11 cellular contexts compared by ENCODE assay signal in genomic region chr10:71878327-71879034, GRCh38. TPM values are rescaled to one million over a fixed set of nuclear protein-coding genes. Genes with fewer than 3 reads are reported as not detected.
DNase-seq lines count a peak whose midpoint lies in the region; ATAC-seq, FAIRE-seq and TF ChIP-seq lines count a peak whose summit lies in the region.
"Had no signal": no experiment of that assay in that cellular context is flagged by ENCODE, and none has a peak within 500 bp of the region (broad histone marks: within the 10 kb centered on the region; RNA-seq: fewer than 3 reads in every experiment).

No MANE protein-coding gene starts in this region.

- peak overlapping the region; percentile 31 for H3K4me3 Mint-ChIP-seq in T-helper 17 cell
- H3K4me3 Mint-ChIP-seq in activated T-helper 2 cell treated with anti-CD3 and anti-CD28 coated beads, Interferon-gamma antibody, Interleukin-2, Interleukin-4, amounts not matched to agents 10 μg/mL and 5 μg/mL and 100 μg/mL, durations not matched to agents 14 hours and 24 hours and 36 hours (ENCODE audit: low read depth) = no peak overlapping the region

- H3K36me3 ChIP-seq in BLaER1 treated with 17β-estradiol and CSF1 and Interleukin-3, amounts not matched to agents 10 nM and 100 nM = no peaks in the 10 kb centered on the region
- H3K36me3 ChIP-seq in gastroesophageal sphincter = no peaks in the 10 kb centered on the region
- H3K36me3 ChIP-seq: suprapubic skin had no signal

- no peaks in the 10 kb centered on the region for H3K27me3 Mint-ChIP-seq in T-helper 17 cell
- no peaks in the 10 kb centered on the region for H3K27me3 Mint-ChIP-seq in activated T-helper 2 cell treated with anti-CD3 and anti-CD28 coated beads, Interferon-gamma antibody, Interleukin-2, Interleukin-4, amounts not matched to agents 10 μg/mL and 5 μg/mL and 100 μg/mL, durations not matched to agents 14 hours and 24 hours and 36 hours (ENCODE audit: low read depth)

- H3K9ac ChIP-seq in BLaER1 treated with 17β-estradiol and CSF1 and Interleukin-3, amounts not matched to agents 10 nM and 100 nM = peak overlapping the region; percentile 43 to 78 (median 71); a peak in 20 of 22 replicates

- no peak overlapping the region; a peak in 3 of 20 replicates for H3K4me3 ChIP-seq in BLaER1 treated with 17β-estradiol and CSF1 and Interleukin-3, amounts not matched to agents 10 nM and 100 nM
- H3K4me3 ChIP-seq in gastroesophageal sphincter = no peak overlapping the region
- H3K4me3 ChIP-seq: skin epidermis, suprapubic skin had no signal

- no peaks in the 10 kb centered on the region for H3K27me3 ChIP-seq in BLaER1 treated with 17β-estradiol and CSF1 and Interleukin-3, amounts not matched to agents 10 nM and 100 nM
- H3K27me3 ChIP-seq in gastroesophageal sphincter = no peaks in the 10 kb centered on the region
- H3K27me3 ChIP-seq: suprapubic skin had no signal

- H3K9me3 ChIP-seq in BLaER1 treated with 17β-estradiol and CSF1 and Interleukin-3, amounts not matched to agents 10 nM and 100 nM (replicated peaks in 1 of 11) = peaks cover 0 to 11% (median 6%) of the 10 kb centered on the region in 11 experiments; a peak in 12 of 22 replicates
- H3K9me3 ChIP-seq in T-helper 17 cell (ENCODE audit: control insufficient read depth, low read length, poor library complexity, severe bottlenecking) (no peaks in the 10 kb centered on the region), gastroesophageal sphincter (no peaks in the 10 kb centered on the region)
- H3K9me3 ChIP-seq: suprapubic skin had no signal

- no peaks in the 10 kb centered on the region for H3K36me3 Mint-ChIP-seq in T-helper 17 cell (ENCODE audit: low read depth)
- H3K36me3 Mint-ChIP-seq in activated T-helper 2 cell treated with anti-CD3 and anti-CD28 coated beads, Interferon-gamma antibody, Interleukin-2, Interleukin-4, amounts not matched to agents 10 μg/mL and 5 μg/mL and 100 μg/mL, durations not matched to agents 14 hours and 24 hours and 36 hours (ENCODE audit: low read depth) = no peaks in the 10 kb centered on the region

- no peaks in the 10 kb centered on the region for H3K9me3 Mint-ChIP-seq in activated T-helper 2 cell treated with anti-CD3 and anti-CD28 coated beads, Interferon-gamma antibody, Interleukin-2, Interleukin-4, amounts not matched to agents 10 μg/mL and 5 μg/mL and 100 μg/mL, durations not matched to agents 14 hours and 24 hours and 36 hours

- DNase-seq in T-helper 17 cell (no peak), iPS-NIHi7 (ENCODE audit: extremely low spot score) (peak; percentile 38), cerebellar nuclear complex (lab: John Stamatoyannopoulos, UW) (no peak), H54 (ENCODE audit: insufficient read length, low spot score) (no peak)
- DNase-seq in activated T-helper 2 cell treated with anti-CD3 and anti-CD28 coated beads, Interferon-gamma antibody, Interleukin-2, Interleukin-4, amounts not matched to agents 10 μg/mL and 5 μg/mL and 100 μg/mL, durations not matched to agents 14 hours and 24 hours and 36 hours (ENCODE audit: low spot score) = no peak
- DNase-seq: left cardiac atrium had no signal

- peaks cover 11% of the 10 kb centered on the region for H3K4me1 Mint-ChIP-seq in T-helper 17 cell
- H3K4me1 Mint-ChIP-seq in activated T-helper 2 cell treated with anti-CD3 and anti-CD28 coated beads, Interferon-gamma antibody, Interleukin-2, Interleukin-4, amounts not matched to agents 10 μg/mL and 5 μg/mL and 100 μg/mL, durations not matched to agents 14 hours and 24 hours and 36 hours (ENCODE audit: low read depth) = peaks cover 11% of the 10 kb centered on the region

- ATAC-seq in HG03354 (IDR thresholded peaks at IDR 0.05; ENCODE audit: poor library complexity, severe bottlenecking, unreplicated experiment) (peak; percentile 46), T-helper 17 cell (peak; percentile 70), gastroesophageal sphincter (no peak)

- H3K27ac ChIP-seq in BLaER1 treated with 17β-estradiol and CSF1 and Interleukin-3, amounts not matched to agents 10 nM and 100 nM = peak overlapping the region; percentile 61 to 86 (median 78); a peak in 20 of 22 replicates
- H3K27ac ChIP-seq in gastroesophageal sphincter = no peak overlapping the region
- H3K27ac ChIP-seq: suprapubic skin had no signal

- TF ChIP-seq EP300 in gastroesophageal sphincter (IDR thresholded peaks at IDR 0.05) = no peak

- TF ChIP-seq POLR2A in gastroesophageal sphincter (IDR thresholded peaks at IDR 0.05) (no peak), H54 (IDR thresholded peaks at IDR 0.05; ENCODE audit: low read depth, low read length) (no peak)

- H4K20me1 ChIP-seq in BLaER1 treated with 17β-estradiol and CSF1 and Interleukin-3, amounts not matched to agents 10 nM and 100 nM = no peaks in the 10 kb centered on the region

- peak overlapping the region; percentile 63 to 87 (median 75) for H3K4me2 ChIP-seq in BLaER1 treated with 17β-estradiol and CSF1 and Interleukin-3, amounts not matched to agents 10 nM and 100 nM

- intact Hi-C loops in activated T-helper 2 cell treated with anti-CD3 and anti-CD28 coated beads, Interferon-gamma antibody, Interleukin-2, Interleukin-4, amounts not matched to agents 10 μg/mL and 5 μg/mL and 100 μg/mL, durations not matched to agents 14 hours and 24 hours and 36 hours (cut with micrococcal nuclease) = no loop called here

- H3K27ac Mint-ChIP-seq in T-helper 17 cell = no peak overlapping the region
- no peak overlapping the region for H3K27ac Mint-ChIP-seq in activated T-helper 2 cell treated with anti-CD3 and anti-CD28 coated beads, Interferon-gamma antibody, Interleukin-2, Interleukin-4, amounts not matched to agents 10 μg/mL and 5 μg/mL and 100 μg/mL, durations not matched to agents 14 hours and 24 hours and 36 hours

- peaks cover 36 to 78% (median 76%) of the 10 kb centered on the region in 10 experiments for H3K4me1 ChIP-seq in BLaER1 treated with 17β-estradiol and CSF1 and Interleukin-3, amounts not matched to agents 10 nM and 100 nM
- H3K4me1 ChIP-seq in gastroesophageal sphincter = no peaks in the 10 kb centered on the region

- no peak for FAIRE-seq in H54 (lab: Jason Lieb, UNC)

- no peak for TF ChIP-seq CTCF in gastroesophageal sphincter (IDR thresholded peaks at IDR 0.05)

- 74 to 88% methylated on average over 4 to 9 of the region's 18 CpGs for WGBS in gastroesophageal sphincter (ENCODE audit: low coverage in 1 of 2), 2 donors

RNA-seq across cellular contexts. Expression of gene PSAP, which starts 27.4 kb away (rescaled TPM):
- 100 to 1,000 TPM; 225 to 235 TPM for total RNA-seq in T-helper 17 cell
- total RNA-seq in gastroesophageal sphincter = 100 to 1,000 TPM; 604 to 881 (median 718) TPM
- 108 and 110 TPM in 2 replicates for total RNA-seq in activated T-helper 2 cell treated with anti-CD3 and anti-CD28 coated beads, Interferon-gamma antibody, Interleukin-2, Interleukin-4, amounts not matched to agents 10 μg/mL and 5 μg/mL and 100 μg/mL, durations not matched to agents 14 hours and 24 hours and 36 hours

Comparison
In these comparisons a context has a peak if more than half of its experiments do, and no peak if none do; other contexts are left out.
1. H3K27ac ChIP-seq: peak in BLaER1 treated with 17β-estradiol and CSF1 and Interleukin-3, amounts not matched to agents 10 nM and 100 nM (11 of 11); none in gastroesophageal sphincter (0 of 4).